9 cellular contexts compared by ENCODE assay signal in genomic region chr2:136765256-136765735, GRCh38. TPM values are rescaled to one million over a fixed set of nuclear protein-coding genes. Genes with fewer than 3 reads are reported as not detected.
A peak's percentile ranks its signal among the peaks of the same experiment; 100 is the strongest.
DNase-seq lines count a peak whose midpoint lies in the region; ATAC-seq and TF ChIP-seq lines count a peak whose summit lies in the region.
"Had no signal": no experiment of that assay in that cellular context is flagged by ENCODE, and none has a peak within 500 bp of the region (broad histone marks: within the 10 kb centered on the region; RNA-seq: fewer than 3 reads in every experiment).

THSD7B (plus strand) TSS chr2:136765545; CDS start chr2:136882179, 116,634 bp downstream.

- POLR2A ChIA-PET in PC-3 (lab: Charles Lee; ENCODE audit: unreplicated experiment) = no interaction called here

- H3K9me2 ChIP-seq in PC-3 (replicated peaks; ENCODE audit: low read length) = no peaks in the 10 kb centered on the region

- H3K27me3 Mint-ChIP-seq in nephron progenitor cell (ENCODE audit: low read depth, poor library complexity) = peaks cover 100% of the 10 kb centered on the region

- intact Hi-C loops in PC-3 (cut with micrococcal nuclease) = no loop called here

- H3K79me2 ChIP-seq in PC-3 (ENCODE audit: low read length) = no peaks in the 10 kb centered on the region

- H3K9ac ChIP-seq in PC-3 (ENCODE audit: low read length) = no peak within 1 kb of the TSS

- no peaks in the 10 kb centered on the region for H4K20me1 ChIP-seq in PC-3 (ENCODE audit: low read length)

- no peaks in the 10 kb centered on the region for H3K4me1 ChIP-seq in PC-3 (ENCODE audit: insufficient read depth, low read length)

- ATAC-seq in HG03432 (IDR thresholded peaks at IDR 0.05; ENCODE audit: unreplicated experiment) = peak; percentile 29
- no peak for ATAC-seq in HG03045 (IDR thresholded peaks at IDR 0.05; ENCODE audit: unreplicated experiment)
- ATAC-seq in PC-3 = no peak

- H3K36me3 ChIP-seq in PC-3 (ENCODE audit: low read depth, low read length) = no peaks in the 10 kb centered on the region

- CTCF ChIA-PET in PC-3 (lab: Charles Lee) = no interaction called here

- H3K27ac ChIP-seq in PC-3 (ENCODE audit: low read length) = no peak within 1 kb of the TSS

- H3K9me3 ChIP-seq in PC-3 (ENCODE audit: low read length) = no peaks in the 10 kb centered on the region

- no peak within 1 kb of the TSS for H3K4me2 ChIP-seq in PC-3 (ENCODE audit: low read length)

- peaks cover 67% of the 10 kb centered on the region for H3K27me3 ChIP-seq in PC-3 (ENCODE audit: low read length)

- no peaks in the 10 kb centered on the region for H3K36me3 Mint-ChIP-seq in nephron progenitor cell (ENCODE audit: low read depth)

- BruUV-seq in PC-3 (replicated peaks; lab: Mats Ljungman, UMichigan) = no TSS peak

- DNase-seq in AG20443 (ENCODE audit: low spot score) (peak; percentile 10), epithelial cell of esophagus (ENCODE audit: low read depth) (peak; percentile 5), nephron progenitor cell (no peak), putamen (ENCODE audit: low spot score) (no peak), GM10266 (ENCODE audit: extremely low spot score) (no peak), PC-3 (no peak)
- DNase-seq: erythroblast had no signal

- H2AFZ ChIP-seq in PC-3 (ENCODE audit: low read length) = no peak within 1 kb of the TSS

- H3K4me3 ChIP-seq in epithelial cell of esophagus (ENCODE audit: low read length) (peak within 1 kb of the TSS; percentile 37), PC-3 (ENCODE audit: low read length) (no peak within 1 kb of the TSS)

- TF ChIP-seq CTCF in epithelial cell of esophagus (IDR thresholded peaks at IDR 0.05; ENCODE audit: insufficient read depth, low read depth, low read length, missing control alignments) (no peak), nephron progenitor cell (IDR thresholded peaks at IDR 0.05) (no peak), GM10266 (IDR thresholded peaks at IDR 0.05; ENCODE audit: control insufficient read depth, insufficient read depth, low read depth, missing control alignments) (no peak), PC-3 (conservative IDR thresholded peaks at IDR 0.05; ENCODE audit: low read depth, low read length) (no peak)

- H3K9me3 Mint-ChIP-seq in nephron progenitor cell = peaks cover 4% of the 10 kb centered on the region

- no peaks in the 10 kb centered on the region for H3F3A ChIP-seq in PC-3 (ENCODE audit: low read length, unreplicated experiment)

- peak within 1 kb of the TSS; percentile 88 for H3K4me3 Mint-ChIP-seq in nephron progenitor cell

- peaks cover 21% of the 10 kb centered on the region for H3K4me1 Mint-ChIP-seq in nephron progenitor cell

- H3K27ac Mint-ChIP-seq in nephron progenitor cell = no peak within 1 kb of the TSS

RNA-seq across cellular contexts. Expression of gene THSD7B, which starts in this region (rescaled TPM):
- total RNA-seq in PC-3 (2014; rRNA removed) = under 0.01 TPM in 1 of 2 replicates, not detected in the other

Comparison
In these comparisons a context has a peak if more than half of its experiments do, and no peak if none do; other contexts are left out.
1. DNase-seq: peak in AG20443 (single experiment) and epithelial cell of esophagus (single experiment); none in nephron progenitor cell (single experiment), putamen (single experiment), GM10266 (single experiment) and PC-3 (single experiment).